8 cellular contexts compared by ENCODE assay signal in genomic region chr5:119267958-119268386, GRCh38.
DNase-seq lines count a peak whose midpoint lies in the region; FAIRE-seq and TF ChIP-seq lines count a peak whose summit lies in the region.

No MANE protein-coding gene starts in this region.

- H3K27ac ChIP-seq in SJCRH30 (peak overlapping the region; percentile 76), suprapubic skin (peak overlapping the region; percentile 86)

- H3K27me3 Mint-ChIP-seq in activated naive CD4-positive, alpha-beta T cell treated with anti-CD3 and anti-CD28 coated beads for 36 hours (ENCODE audit: low read depth): no peaks in the 10 kb centered on the region

- FAIRE-seq in frontal cortex (lab: Jason Lieb, UNC): no peak

- no peak for TF ChIP-seq EP300 in suprapubic skin (IDR thresholded peaks at IDR 0.05)

- peaks cover 64% of the 10 kb centered on the region for H3K4me1 Mint-ChIP-seq in activated naive CD4-positive, alpha-beta T cell treated with anti-CD3 and anti-CD28 coated beads for 36 hours (ENCODE audit: low read depth)

- H3K4me1 ChIP-seq in SJCRH30 (peaks cover 5% of the 10 kb centered on the region; the same call in 1 of the 2 replicates), neuron (ENCODE audit: insufficient read depth, low read length) (peaks cover 10% of the 10 kb centered on the region), suprapubic skin (peaks cover 26% of the 10 kb centered on the region)

- H3K9me3 ChIP-seq in SJCRH30 (replicated peaks) (no peaks in the 10 kb centered on the region), neuron (ENCODE audit: low read length) (no peaks in the 10 kb centered on the region), suprapubic skin (no peaks in the 10 kb centered on the region)

- peak overlapping the region; percentile 97 for H3K27ac Mint-ChIP-seq in activated naive CD4-positive, alpha-beta T cell treated with anti-CD3 and anti-CD28 coated beads for 36 hours

- H3K4me3 Mint-ChIP-seq in activated naive CD4-positive, alpha-beta T cell treated with anti-CD3 and anti-CD28 coated beads for 36 hours: peak overlapping the region; percentile 91

- CTCF ChIA-PET in activated naive CD4-positive, alpha-beta T cell treated with anti-CD3 and anti-CD28 coated beads for 36 hours (lab: Charles Lee): interaction anchor here (1.0 to 3.9 kb wide), 18 partner anchors 10 to 283 kb away, joined by 3 to 19 read pairs (median 5); partner anchors contain the start of genes DMXL1 and TNFAIP8

- 3% methylated on average over 18 of the region's 18 CpGs for WGBS in suprapubic skin

- H3K4me3 ChIP-seq in H7 (ENCODE audit: insufficient read depth, low read depth, low read length) (peak overlapping the region; percentile 86), SJCRH30 (peak overlapping the region; percentile 76), neuron (ENCODE audit: low read length) (peak overlapping the region; percentile 62), suprapubic skin (peak overlapping the region; percentile 65)

- H2AFZ ChIP-seq in neuron (ENCODE audit: low read depth, low read length): peak overlapping the region; percentile 92

- peaks cover 4% of the 10 kb centered on the region for H3K27me3 ChIP-seq in H7 (ENCODE audit: control insufficient read depth, insufficient read depth, low read length)
- H3K27me3 ChIP-seq in SJCRH30: no peaks in the 10 kb centered on the region
- no peaks in the 10 kb centered on the region for H3K27me3 ChIP-seq in neuron (ENCODE audit: insufficient read depth, low read length)
- no peaks in the 10 kb centered on the region for H3K27me3 ChIP-seq in suprapubic skin

- DNase-seq in ELF-1 (ENCODE audit: low read depth, low spot score) (peak; percentile 94), H7 (peak; percentile 83), LoVo (ENCODE audit: low spot score) (peak; percentile 93), SJCRH30 (peak; percentile 95 to 97), frontal cortex (ENCODE audit: low spot score in 2 of 2) (peak; percentile 72 to 80), suprapubic skin (ENCODE audit: low spot score in 2 of 2) (peak; percentile 97)
- DNase-seq in activated naive CD4-positive, alpha-beta T cell treated with anti-CD3 and anti-CD28 coated beads for 36 hours: peak; percentile 93

- TF ChIP-seq POLR2A in suprapubic skin (IDR thresholded peaks at IDR 0.05): no peak

- peak; percentile 4 to 33 for TF ChIP-seq CTCF in suprapubic skin (IDR thresholded peaks at IDR 0.05)

- no peaks in the 10 kb centered on the region; the same call in 1 of the 2 replicates for H3K36me3 ChIP-seq in H7 (replicated peaks; ENCODE audit: control insufficient read depth, insufficient read depth, low read length)
- no peaks in the 10 kb centered on the region for H3K36me3 ChIP-seq in SJCRH30
- no peaks in the 10 kb centered on the region for H3K36me3 ChIP-seq in neuron (ENCODE audit: insufficient read depth, low read length)
- H3K36me3 ChIP-seq in suprapubic skin: no peaks in the 10 kb centered on the region

- H3K9me3 Mint-ChIP-seq in activated naive CD4-positive, alpha-beta T cell treated with anti-CD3 and anti-CD28 coated beads for 36 hours: peaks cover 6% of the 10 kb centered on the region

- peaks cover 25% of the 10 kb centered on the region for H3K36me3 Mint-ChIP-seq in activated naive CD4-positive, alpha-beta T cell treated with anti-CD3 and anti-CD28 coated beads for 36 hours (ENCODE audit: low read depth)

- intact Hi-C loops in activated naive CD4-positive, alpha-beta T cell treated with anti-CD3 and anti-CD28 coated beads for 36 hours (cut with micrococcal nuclease): loop anchor here (1.0 to 2.0 kb wide), 10 partner anchors 30 to 280 kb away; partner anchors contain the start of genes DTWD2 and HSD17B4

Comparison
In these comparisons a context has a peak if more than half of its experiments do, and no peak if none do; other contexts are left out.
1. Peak in every context shown above with its lines: DNase-seq, H3K4me3 ChIP-seq and H3K27ac ChIP-seq.